ENCODE assay signal across 8 cellular contexts in the genomic region with DNA sequence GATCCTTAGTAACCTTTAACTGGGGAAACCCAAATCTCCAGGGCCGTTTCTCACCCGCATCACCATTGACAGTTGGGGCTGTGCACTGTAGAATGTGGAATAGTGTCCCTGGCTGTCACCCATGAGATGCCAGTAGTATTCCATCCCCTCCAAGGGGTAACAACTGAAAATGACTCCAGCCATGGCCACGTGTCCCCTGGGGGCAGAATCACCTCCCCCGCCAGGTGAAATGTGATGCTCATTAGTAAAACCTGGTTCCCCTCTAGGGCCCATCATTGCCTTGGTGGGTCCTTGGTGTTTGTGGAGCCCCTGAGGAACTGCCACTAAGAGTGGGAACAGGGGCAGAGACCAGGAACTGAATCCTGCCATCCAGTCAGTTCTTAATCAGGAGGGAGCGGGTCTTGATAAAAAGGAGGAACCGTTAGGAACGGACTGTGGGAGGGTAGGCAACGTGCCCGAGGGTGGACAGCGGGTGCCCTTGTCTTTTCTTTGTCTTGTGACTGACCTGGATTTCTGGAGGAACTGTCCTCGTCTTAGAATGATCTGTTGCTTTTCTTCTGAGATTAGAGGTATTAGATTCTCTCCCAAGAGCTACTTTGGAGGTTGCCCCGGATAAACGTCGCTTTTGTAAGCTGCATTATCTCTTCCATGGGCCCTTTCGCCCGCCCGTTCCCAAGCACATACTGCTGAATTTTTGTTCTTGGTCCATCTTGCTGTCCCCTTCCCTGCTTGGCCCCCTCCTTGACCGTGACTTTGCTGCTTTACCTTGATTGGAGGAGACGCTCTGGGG. TPM values are rescaled to one million over a fixed set of nuclear protein-coding genes. Genes with fewer than 3 reads are reported as not detected.
DNase-seq lines count a peak whose midpoint lies in the region; ATAC-seq, FAIRE-seq and TF ChIP-seq lines count a peak whose summit lies in the region.

No MANE protein-coding gene starts in this region.

- TF ChIP-seq POLR2A in K562 (conservative IDR thresholded peaks at IDR 0.05) (no peak), vagina (IDR thresholded peaks at IDR 0.05) (no peak)

- H3K9me3 Mint-ChIP-seq in mesothelial cell of epicardium, result no peaks in the 10 kb centered on the region

- WGBS in heart right ventricle, 2 donors, result 49 to 55% methylated on average over 19 of the region's 19 CpGs
- WGBS in K562 (ENCODE audit: insufficient coverage, low coverage, missing lambda C conversion rate), result 78% methylated on average over 12 of the region's 19 CpGs

- H3K79me2 ChIP-seq in K562 (ENCODE audit: control insufficient read depth, insufficient read depth, low read length), result peaks cover 91% of the 10 kb centered on the region

- CTCF ChIA-PET in K562 (lab: Yijun Ruan, JAX; ENCODE audit: low intra/inter-chr PET ratio), result no interaction called here

- peak overlapping the region; percentile 52 for H3K4me3 Mint-ChIP-seq in mesothelial cell of epicardium

- H3K4me1 ChIP-seq in heart right ventricle (peaks cover 7 to 82% (median 68%) of the 10 kb centered on the region in 9 donors), K562 (replicated peaks in 1 of 2; ENCODE audit: control insufficient read depth in 2 of 2, insufficient read depth in 2 of 2, low read length in 2 of 2) (peaks cover 21 to 55% of the 10 kb centered on the region in 2 experiments; a peak in 4 of 5 replicates), vagina (peaks cover 73% of the 10 kb centered on the region)

- peak overlapping the region in 9 of 10 donors; percentile 76 to 91 (median 84) for H3K27ac ChIP-seq in heart right ventricle
- no peak overlapping the region for H3K27ac ChIP-seq in K562 (ENCODE audit: extremely low read depth, low read depth, low read length)
- peak overlapping the region; percentile 93 for H3K27ac ChIP-seq in vagina

- peaks cover 34% of the 10 kb centered on the region for H4K20me1 ChIP-seq in K562 (replicated peaks; ENCODE audit: control insufficient read depth, insufficient read depth, low read length)

- DNase-seq in heart right ventricle (no peak), left ventricle myocardium superior (no peak), K562 (ENCODE audit: extremely low read depth in 1 of 4, low spot score in 3 of 4) (no peak), mesothelial cell of epicardium (ENCODE audit: low spot score in 2 of 2, unreplicated experiment in 2 of 2) (no peak), vagina (ENCODE audit: extremely low spot score in 2 of 2) (no peak), NCI-H2029 (lab: John Stamatoyannopoulos, UW) (no peak)

- no peak overlapping the region; a peak in 1 of 4 replicates for H3K9ac ChIP-seq in K562 (ENCODE audit: insufficient read depth in 1 of 2, low read depth in 2 of 2, low read length in 2 of 2)

- POLR2A ChIA-PET in K562 (lab: Yijun Ruan, JAX), result interaction anchor here (0.8 kb wide), 1 partner anchor 162 kb away, joined by 3 read pairs; no protein-coding TSS in a partner anchor

- no peaks in the 10 kb centered on the region for H3K27me3 Mint-ChIP-seq in mesothelial cell of epicardium (ENCODE audit: low read depth)

- H3K36me3 Mint-ChIP-seq in mesothelial cell of epicardium, result no peaks in the 10 kb centered on the region

- H3K4me1 Mint-ChIP-seq in mesothelial cell of epicardium, result peaks cover 28% of the 10 kb centered on the region

- FAIRE-seq in K562 (lab: Jason Lieb, UNC), result no peak

- H3K27ac Mint-ChIP-seq in mesothelial cell of epicardium, result peak overlapping the region; percentile 66

- H3K27me3 ChIP-seq in heart right ventricle (no peaks in the 10 kb centered on the region), K562 (ENCODE audit: control insufficient read depth in 2 of 2, insufficient read depth in 2 of 2, low read length in 2 of 2) (no peaks in the 10 kb centered on the region; a peak in 1 of 5 replicates), vagina (no peaks in the 10 kb centered on the region)

- H3K4me2 ChIP-seq in K562 (ENCODE audit: insufficient read depth, low read length), result peak overlapping the region; percentile 18; the same call in 1 of the 2 replicates

- H2AFZ ChIP-seq in K562 (ENCODE audit: low read depth, low read length), result no peak overlapping the region

- intact Hi-C loops in heart right ventricle (cut with DNase I) (loop anchor here in 5 of 10 donors (5.0 to 10.0 kb wide), 5 partner anchors 48 to 1216 kb away; partner anchors contain the start of gene OCEL1 (in 3 of the 5)), left ventricle myocardium superior (cut with micrococcal nuclease) (no loop called here), K562 (cut with micrococcal nuclease) (loop anchor here (10.0 kb wide), 1 partner anchor 126 kb away; no protein-coding TSS in a partner anchor), vagina (cut with DNase I) (loop anchor here (10.0 kb wide), 1 partner anchor 56 kb away; no protein-coding TSS in a partner anchor)

- H3K4me3 ChIP-seq in heart right ventricle (peak overlapping the region in 8 of 10 donors; percentile 14 to 50 (median 44)), K562 (no peak overlapping the region), vagina (peak overlapping the region; percentile 31 to 36)

- H3K36me3 ChIP-seq in heart right ventricle, result peaks cover 0 to 11% (median 0%) of the 10 kb centered on the region in 9 donors
- peaks cover 10% of the 10 kb centered on the region; the same call in 2 of the 3 replicates for H3K36me3 ChIP-seq in K562 (ENCODE audit: control insufficient read depth, insufficient read depth, low read length)
- no peaks in the 10 kb centered on the region for H3K36me3 ChIP-seq in vagina

- TF ChIP-seq EP300 in K562 (IDR thresholded peaks at IDR 0.05; ENCODE audit: low read length), result no peak

- ATAC-seq in heart right ventricle (no peak), left ventricle myocardium superior (no peak), K562 (no peak), HG02759 (IDR thresholded peaks at IDR 0.05; ENCODE audit: unreplicated experiment) (no peak), HG03175 (IDR thresholded peaks at IDR 0.05; ENCODE audit: unreplicated experiment) (no peak)

- no TSS peak for BruUV-seq in K562 (replicated peaks; lab: Mats Ljungman, UMichigan)

- peaks cover 3% of the 10 kb centered on the region for H3K9me1 ChIP-seq in K562 (ENCODE audit: control insufficient read depth, insufficient read depth, low read length)

- in situ Hi-C loops in K562 (cut with MboI), result no loop called here

- TF ChIP-seq CTCF in heart right ventricle (IDR thresholded peaks at IDR 0.05) (no peak), K562 (IDR thresholded peaks at IDR 0.05 in 2 of 3, conservative IDR thresholded peaks at IDR 0.05 in 1 of 3; ENCODE audit: insufficient read depth in 2 of 3, low read depth in 1 of 3, low read length in 3 of 3) (no peak), mesothelial cell of epicardium (IDR thresholded peaks at IDR 0.05; ENCODE audit: unreplicated experiment) (no peak), vagina (IDR thresholded peaks at IDR 0.05) (no peak)

- H3K9me3 ChIP-seq in heart right ventricle (no peaks in the 10 kb centered on the region), K562 (replicated peaks; ENCODE audit: control insufficient read depth, insufficient read depth, low read depth, low read length) (no peaks in the 10 kb centered on the region), vagina (no peaks in the 10 kb centered on the region)

- TF ChIP-seq RAD21 in K562 (CRISPR knock-in tag; conservative IDR thresholded peaks at IDR 0.05 in 1 of 2, IDR thresholded peaks at IDR 0.05 in 1 of 2), result no peak

RNA-seq across cellular contexts. Expression of gene MYO9B, which starts 3.5 kb away (rescaled TPM):
- total RNA-seq in heart right ventricle (10 to 100 TPM; 19.9 to 55.0 (median 27.5) TPM), left ventricle myocardium superior (38.1 TPM), K562 (2014; rRNA removed) (31.7 and 48.0 TPM in 2 replicates), K562 (2014; rRNA removed; fragmentation: Illumina TruSeq; extraction: Trizol) (17.5 and 18.5 TPM in 2 replicates), K562 (2015; rRNA removed; fragmentation: Illumina TruSeq; extraction: Trizol) (23.0 and 23.5 TPM in 2 replicates), K562 (2021) (66.5 and 77.6 TPM in 2 replicates), mesothelial cell of epicardium (86.0 to 90.8 TPM (median 87.7 TPM) in 3 replicates), vagina (100 TPM)
- polyA plus RNA-seq in heart right ventricle (10 to 100 TPM; 27.9 to 55.2 TPM), K562 (2011; rRNA removed) (18.7 and 38.8 TPM in 2 replicates), K562 (2014; fragmentation: Illumina TruSeq; extraction: Trizol) (33.1 and 34.3 TPM in 2 replicates), K562 (2014; fragmentation: Nextera tagmentation; extraction: Ambion mirVana) (1 to 10 TPM; 2.4 to 3.0 TPM), K562 (2014; rRNA removed) (36.3 and 41.4 TPM in 2 replicates)
- total RNA-seq in K562 (2011; cell fraction: chromatin; rRNA removed; ENCODE audit: low replicate concordance), result 236 and 527 TPM in 2 replicates
- total RNA-seq in K562 (2011; cell fraction: nucleolus; rRNA removed), result 224 and 226 TPM in 2 replicates
- 197 and 205 TPM in 2 replicates for total RNA-seq in K562 (2011; cell fraction: nucleoplasm; rRNA removed)
- 18.1 and 19.7 TPM in 2 replicates for polyA plus RNA-seq in K562 (2011; cell fraction: cytosol; rRNA removed)
- polyA plus RNA-seq in K562 (2011; cell fraction: nucleus; rRNA removed), result 257 and 300 TPM in 2 replicates
- 42.8 and 67.6 TPM in 2 replicates for polyA plus RNA-seq in K562 (2012)
- 30.7 and 36.0 TPM in 2 replicates for polyA minus RNA-seq in K562 (2011; rRNA and poly(A)+ RNA removed)
- polyA minus RNA-seq in K562 (2011; cell fraction: cytosol; rRNA and poly(A)+ RNA removed), result 38.7 and 60.5 TPM in 2 replicates
- polyA minus RNA-seq in K562 (2011; cell fraction: nucleus; rRNA and poly(A)+ RNA removed), result 78.2 and 87.4 TPM in 2 replicates

RNA-seq across cellular contexts. Expression of gene HAUS8, which starts 3.9 kb away (rescaled TPM):
- 1 to 10 TPM; 2.0 to 9.1 (median 4.7) TPM for total RNA-seq in heart right ventricle
- polyA plus RNA-seq in heart right ventricle, result 10 to 100 TPM in 1 of 2 donors, 1 to 10 TPM in 1; 4.4 to 10.2 TPM
- total RNA-seq in left ventricle myocardium superior, result 6.1 TPM
- total RNA-seq in K562 (2011; cell fraction: chromatin; rRNA removed; ENCODE audit: low replicate concordance), result 66.7 and 93.9 TPM in 2 replicates
- total RNA-seq in K562 (2011; cell fraction: nucleolus; rRNA removed), result 51.6 and 54.4 TPM in 2 replicates
- 56.7 and 58.4 TPM in 2 replicates for total RNA-seq in K562 (2011; cell fraction: nucleoplasm; rRNA removed)
- 23.3 and 28.2 TPM in 2 replicates for total RNA-seq in K562 (2014; rRNA removed)
- total RNA-seq in K562 (2014; rRNA removed; fragmentation: Illumina TruSeq; extraction: Trizol), result 20.5 and 22.1 TPM in 2 replicates
- total RNA-seq in K562 (2015; rRNA removed; fragmentation: Illumina TruSeq; extraction: Trizol), result 22.6 and 22.8 TPM in 2 replicates
- total RNA-seq in K562 (2021), result 44.8 and 49.9 TPM in 2 replicates
- polyA plus RNA-seq in K562 (2011; rRNA removed), result 36.0 and 37.0 TPM in 2 replicates
- polyA plus RNA-seq in K562 (2011; cell fraction: cytosol; rRNA removed), result 21.9 and 29.0 TPM in 2 replicates
- polyA plus RNA-seq in K562 (2011; cell fraction: nucleus; rRNA removed), result 44.9 and 51.5 TPM in 2 replicates
- polyA plus RNA-seq in K562 (2012), result 22.9 and 35.2 TPM in 2 replicates
- 34.9 and 38.9 TPM in 2 replicates for polyA plus RNA-seq in K562 (2014; fragmentation: Illumina TruSeq; extraction: Trizol)
- polyA plus RNA-seq in K562 (2014; fragmentation: Nextera tagmentation; extraction: Ambion mirVana), result 10 to 100 TPM; 34.5 to 53.2 TPM
- 39.6 and 45.1 TPM in 2 replicates for polyA plus RNA-seq in K562 (2014; rRNA removed)
- polyA minus RNA-seq in K562 (2011; rRNA and poly(A)+ RNA removed), result 20.4 and 22.9 TPM in 2 replicates
- 18.8 and 19.5 TPM in 2 replicates for polyA minus RNA-seq in K562 (2011; cell fraction: cytosol; rRNA and poly(A)+ RNA removed)
- 14.0 and 19.4 TPM in 2 replicates for polyA minus RNA-seq in K562 (2011; cell fraction: nucleus; rRNA and poly(A)+ RNA removed)
- total RNA-seq in mesothelial cell of epicardium, result 11.9 to 14.7 TPM (median 13.3 TPM) in 3 replicates
- total RNA-seq in vagina, result 4.7 TPM

RNA-seq across cellular contexts. Expression of gene CPAMD8, which starts 52.5 kb away (rescaled TPM):
- total RNA-seq in heart right ventricle (10 to 100 TPM in 6 of 10 donors, 1 to 10 TPM in 4; 4.8 to 30.4 (median 10.5) TPM), left ventricle myocardium superior (12.5 TPM), K562 (2014; rRNA removed) (1.3 and 2.1 TPM in 2 replicates), K562 (2014; rRNA removed; fragmentation: Illumina TruSeq; extraction: Trizol) (0.29 and 0.69 TPM in 2 replicates), K562 (2015; rRNA removed; fragmentation: Illumina TruSeq; extraction: Trizol) (0.62 and 0.64 TPM in 2 replicates), K562 (2021) (1.5 and 2.0 TPM in 2 replicates), mesothelial cell of epicardium (38.8 to 43.0 TPM (median 40.9 TPM) in 3 replicates), vagina (16.0 TPM)
- polyA plus RNA-seq in heart right ventricle (10 to 100 TPM; 11.0 to 77.9 TPM), K562 (2011; rRNA removed) (1.7 and 3.0 TPM in 2 replicates), K562 (2014; fragmentation: Illumina TruSeq; extraction: Trizol) (1.1 and 1.9 TPM in 2 replicates), K562 (2014; fragmentation: Nextera tagmentation; extraction: Ambion mirVana) (under 1 TPM; 0.20 TPM), K562 (2014; rRNA removed) (1.8 and 2.1 TPM in 2 replicates)
- total RNA-seq in K562 (2011; cell fraction: chromatin; rRNA removed; ENCODE audit: low replicate concordance), result 7.2 and 17.1 TPM in 2 replicates
- total RNA-seq in K562 (2011; cell fraction: nucleolus; rRNA removed), result 12.9 and 14.3 TPM in 2 replicates
- total RNA-seq in K562 (2011; cell fraction: nucleoplasm; rRNA removed), result 12.8 and 15.2 TPM in 2 replicates
- 3.3 and 4.3 TPM in 2 replicates for polyA plus RNA-seq in K562 (2011; cell fraction: cytosol; rRNA removed)
- 7.2 and 7.8 TPM in 2 replicates for polyA plus RNA-seq in K562 (2011; cell fraction: nucleus; rRNA removed)
- 2.8 and 4.4 TPM in 2 replicates for polyA plus RNA-seq in K562 (2012)
- 1.4 and 2.1 TPM in 2 replicates for polyA minus RNA-seq in K562 (2011; rRNA and poly(A)+ RNA removed)
- 1.1 and 4.8 TPM in 2 replicates for polyA minus RNA-seq in K562 (2011; cell fraction: cytosol; rRNA and poly(A)+ RNA removed)
- polyA minus RNA-seq in K562 (2011; cell fraction: nucleus; rRNA and poly(A)+ RNA removed), result 2.7 and 5.3 TPM in 2 replicates
